8 cellular contexts compared by ENCODE assay signal in genomic region chr19:15177269-15178116, GRCh38. TPM values are rescaled to one million over a fixed set of nuclear protein-coding genes. Genes with fewer than 3 reads are reported as not detected.
DNase-seq lines count a peak whose midpoint lies in the region; ATAC-seq and TF ChIP-seq lines count a peak whose summit lies in the region.

No MANE protein-coding gene starts in this region.

- DNase-seq in GF-D8 (lab: John Stamatoyannopoulos, UW) (peak; percentile 12), HT1080 (ENCODE audit: low read depth) (peak; percentile 74), activated T-cell treated with anti-CD3 and anti-CD28 coated beads for 4 hours (peak; percentile 76), esophagus muscularis mucosa (ENCODE audit: extremely low spot score) (no peak)
- DNase-seq in naive thymus-derived CD4-positive, alpha-beta T cell, result peak; percentile 66 to 88 (median 82)
- peak; percentile 63 to 64 for DNase-seq in stimulated activated CD8-positive, alpha-beta memory T cell treated with anti-CD3 and anti-CD28 coated beads, Interleukin-7, amount 100 ng/mL, for 48 hours (ENCODE audit: extremely low read depth in 1 of 2, low read depth in 1 of 2)

- POLR2A ChIA-PET in naive thymus-derived CD4-positive, alpha-beta T cell (lab: Charles Lee), result no interaction called here

- H3K4me1 ChIP-seq in OCI-LY1 (ENCODE audit: insufficient read depth, low read length, severe bottlenecking), result peaks cover 9% of the 10 kb centered on the region
- peaks cover 5 to 12% (median 10%) of the 10 kb centered on the region in 4 donors for H3K4me1 ChIP-seq in esophagus muscularis mucosa
- peaks cover 0 to 5% of the 10 kb centered on the region in 2 donors for H3K4me1 ChIP-seq in naive thymus-derived CD4-positive, alpha-beta T cell (ENCODE audit: control insufficient read depth in 2 of 2, insufficient read depth in 2 of 2, low read length in 2 of 2)

- peak overlapping the region; percentile 47 for H3K4me2 ChIP-seq in OCI-LY1 (ENCODE audit: low read length)

- H2AFZ ChIP-seq in OCI-LY1 (ENCODE audit: low read length), result no peak overlapping the region

- CTCF ChIA-PET in naive thymus-derived CD4-positive, alpha-beta T cell (lab: Charles Lee), result interaction anchor here (0.6 to 2.0 kb wide), 10 partner anchors 13 to 973 kb away, joined by 3 to 8 read pairs (median 4); partner anchors contain the start of gene AKAP8L

- no peaks in the 10 kb centered on the region for H3K36me3 Mint-ChIP-seq in naive thymus-derived CD4-positive, alpha-beta T cell

- TF ChIP-seq CTCF in OCI-LY1 (IDR thresholded peaks at IDR 0.05; ENCODE audit: low read length) (peak; percentile 70), esophagus muscularis mucosa (IDR thresholded peaks at IDR 0.05) (peak; percentile 96 to 98 (median 96))

- no peak for TF ChIP-seq POLR2A in esophagus muscularis mucosa (IDR thresholded peaks at IDR 0.05; ENCODE audit: low read depth)

- H3K9ac ChIP-seq in OCI-LY1 (ENCODE audit: low read length), result no peak overlapping the region; the same call in 1 of the 2 replicates

- H3K9me3 ChIP-seq in OCI-LY1 (ENCODE audit: low read length) (no peaks in the 10 kb centered on the region), esophagus muscularis mucosa (no peaks in the 10 kb centered on the region)
- H3K9me3 ChIP-seq in naive thymus-derived CD4-positive, alpha-beta T cell (ENCODE audit: control insufficient read depth in 2 of 3, low read length in 3 of 3), result no peaks in the 10 kb centered on the region

- H3K9me2 ChIP-seq in OCI-LY1 (ENCODE audit: low read depth, low read length), result no peaks in the 10 kb centered on the region

- H3K27me3 Mint-ChIP-seq in naive thymus-derived CD4-positive, alpha-beta T cell, result peaks cover 0 to 20% (median 9%) of the 10 kb centered on the region in 5 donors

- peak overlapping the region; percentile 29 to 84 (median 53) for H3K4me3 Mint-ChIP-seq in naive thymus-derived CD4-positive, alpha-beta T cell

- peak; percentile 99 for ATAC-seq in naive thymus-derived CD4-positive, alpha-beta T cell
- ATAC-seq in HG03139 (IDR thresholded peaks at IDR 0.05; ENCODE audit: unreplicated experiment), result no peak

- H3K79me2 ChIP-seq in OCI-LY1 (ENCODE audit: insufficient read depth, low read length), result no peaks in the 10 kb centered on the region

- H3K27ac ChIP-seq in OCI-LY1 (ENCODE audit: low read depth, low read length, poor library complexity, severe bottlenecking) (no peak overlapping the region), esophagus muscularis mucosa (replicated peaks in 1 of 4) (no peak overlapping the region)
- no peak overlapping the region for H3K27ac ChIP-seq in naive thymus-derived CD4-positive, alpha-beta T cell (ENCODE audit: low read depth, low read length)

- H3F3A ChIP-seq in OCI-LY1 (ENCODE audit: insufficient read depth, low read length), result no peaks in the 10 kb centered on the region

- intact Hi-C loops in esophagus muscularis mucosa (cut with DNase I), result loop anchor here (1.0 to 10.0 kb wide), 3 partner anchors 75 to 379 kb away; no protein-coding TSS in a partner anchor
- intact Hi-C loops in naive thymus-derived CD4-positive, alpha-beta T cell (cut with micrococcal nuclease), result loop anchor here (1.0 to 10.0 kb wide), 6 partner anchors 85 to 379 kb away; partner anchors contain the start of genes AKAP8 (in 1 of the 2) and AKAP8L (in 1 of the 2)

- WGBS in esophagus muscularis mucosa, result 9% methylated on average over 52 of the region's 92 CpGs

- peaks cover 4 to 8% (median 5%) of the 10 kb centered on the region in 7 donors for H3K4me1 Mint-ChIP-seq in naive thymus-derived CD4-positive, alpha-beta T cell

- no peaks in the 10 kb centered on the region for H3K9me3 Mint-ChIP-seq in naive thymus-derived CD4-positive, alpha-beta T cell

- H3K4me3 ChIP-seq in OCI-LY1 (ENCODE audit: low read depth, low read length, poor library complexity, severe bottlenecking) (peak overlapping the region; percentile 32), esophagus muscularis mucosa (peak overlapping the region; percentile 41 to 50 (median 43))
- no peak overlapping the region for H3K4me3 ChIP-seq in naive thymus-derived CD4-positive, alpha-beta T cell (ENCODE audit: low read length)

- no peak for TF ChIP-seq EP300 in esophagus muscularis mucosa (IDR thresholded peaks at IDR 0.05)

- H3K27me3 ChIP-seq in OCI-LY1 (ENCODE audit: insufficient read depth, low read length) (no peaks in the 10 kb centered on the region), esophagus muscularis mucosa (peaks cover 0 to 32% (median 4%) of the 10 kb centered on the region in 4 donors)
- H3K27me3 ChIP-seq in naive thymus-derived CD4-positive, alpha-beta T cell (ENCODE audit: control insufficient read depth in 2 of 2, insufficient read depth in 2 of 2, low read length in 2 of 2), result no peaks in the 10 kb centered on the region

- H3K36me3 ChIP-seq in OCI-LY1 (ENCODE audit: insufficient read depth, low read length) (no peaks in the 10 kb centered on the region), esophagus muscularis mucosa (peaks cover 0 to 5% (median 0%) of the 10 kb centered on the region in 4 donors)
- H3K36me3 ChIP-seq in naive thymus-derived CD4-positive, alpha-beta T cell (ENCODE audit: control insufficient read depth in 2 of 3, insufficient read depth in 3 of 3, low read length in 3 of 3), result no peaks in the 10 kb centered on the region

- peak overlapping the region in 1 of 9 donors; percentile 47 for H3K27ac Mint-ChIP-seq in naive thymus-derived CD4-positive, alpha-beta T cell

- H4K20me1 ChIP-seq in OCI-LY1 (ENCODE audit: insufficient read depth, low read length), result no peaks in the 10 kb centered on the region

RNA-seq across cellular contexts. Expression of gene NOTCH3, which starts 23.3 kb away (rescaled TPM):
- 0.13 and 0.85 TPM in 2 replicates for total RNA-seq in HT1080 (2014; rRNA removed; shearing (Covaris generic))
- 1.5 and 1.8 TPM in 2 replicates for polyA plus RNA-seq in HT1080 (2015; cell fraction: cytosol; rRNA removed)
- polyA plus RNA-seq in HT1080 (2015; cell fraction: nucleus; rRNA removed), result 5.7 and 7.1 TPM in 2 replicates
- 10 to 100 TPM; 19.9 to 78.7 (median 49.1) TPM for total RNA-seq in esophagus muscularis mucosa
- total RNA-seq in naive thymus-derived CD4-positive, alpha-beta T cell, result under 1 TPM in 4 of 5 experiments, not detected in 1; 0.19 to 0.80 (median 0.30) TPM
- polyA plus RNA-seq in naive thymus-derived CD4-positive, alpha-beta T cell, result not detected

RNA-seq across cellular contexts. Expression of gene EPHX3, which starts 54.8 kb away (rescaled TPM):
- not detected in 2 replicates for total RNA-seq in HT1080 (2014; rRNA removed; shearing (Covaris generic))
- 0.03 and 0.20 TPM in 2 replicates for polyA plus RNA-seq in HT1080 (2015; cell fraction: cytosol; rRNA removed)
- polyA plus RNA-seq in HT1080 (2015; cell fraction: nucleus; rRNA removed), result 0.87 TPM in 1 of 2 replicates, not detected in the other
- 1 to 10 TPM in 1 of 4 donors, not detected in 3; 1.6 TPM for total RNA-seq in esophagus muscularis mucosa
- total RNA-seq in naive thymus-derived CD4-positive, alpha-beta T cell, result under 1 TPM in 2 of 5 experiments, not detected in 3; 0.32 to 0.42 TPM
- polyA plus RNA-seq in naive thymus-derived CD4-positive, alpha-beta T cell, result not detected

Comparison
In these comparisons a context has a peak if more than half of its experiments do, and no peak if none do; other contexts are left out.
1. RNA of gene NOTCH3, which starts 23.3 kb away (total RNA-seq): 19.9 to 78.7 TPM in esophagus muscularis mucosa; 0.13 to 0.85 TPM in HT1080 and 0.19 to 0.80 TPM in naive thymus-derived CD4-positive, alpha-beta T cell; every median in the first group is over 10 times any median in the second.